ENCODE assay signal across 8 cellular contexts in genomic region chr9:77751341-77752091, GRCh38.
DNase-seq lines count a peak whose midpoint lies in the region; ATAC-seq and TF ChIP-seq lines count a peak whose summit lies in the region.

No MANE protein-coding gene starts in this region.

- H3K79me2 ChIP-seq in HCT116 (ENCODE audit: insufficient read depth, low read length), result no peaks in the 10 kb centered on the region

- no TSS peak for BruUV-seq in HCT116 (replicated peaks; lab: Mats Ljungman, UMichigan)

- POLR2A ChIA-PET in HCT116 (lab: Charles Lee), result no interaction called here

- no peaks in the 10 kb centered on the region for H3K9me2 ChIP-seq in HCT116 (ENCODE audit: insufficient read depth)

- no peak overlapping the region for H3K27ac ChIP-seq in HCT116 (ENCODE audit: low read depth, low read length)

- H3K9me3 ChIP-seq in HCT116 (ENCODE audit: control insufficient read depth in 1 of 2, insufficient read depth in 1 of 2, low read depth in 1 of 2, low read length in 2 of 2), result no peaks in the 10 kb centered on the region

- DNase-seq in COR-L47 (lab: John Stamatoyannopoulos, UW) (peak; percentile 72), HCT116 (ENCODE audit: low read depth, low spot score) (peak; percentile 12), NCI-H69 (lab: John Stamatoyannopoulos, UW) (peak; percentile 88), astrocyte of the cerebellum (ENCODE audit: low read depth) (peak; percentile 81), iris pigment epithelial cell (ENCODE audit: low read depth) (peak; percentile 87)
- peak; percentile 17 for DNase-seq in stimulated activated naive CD8-positive, alpha-beta T cell treated with anti-CD3 and anti-CD28 coated beads, Interleukin-15, Interleukin-2, amounts not matched to agents 100 U/mL and 50 U/mL, for 24 hours

- RAD21 ChIA-PET in HCT116 (lab: Charles Lee; ENCODE audit: low non-redundant PET in 1 of 2, low total read pairs in 2 of 2, uncharacterized antibody in 2 of 2, unreplicated experiment in 2 of 2), result interaction anchor here in 1 of 2 experiments (0.9 kb wide), 1 partner anchor 318 kb away, joined by 5 read pairs; no protein-coding TSS in a partner anchor

- no peak for TF ChIP-seq POLR2A in HCT116 (IDR thresholded peaks at IDR 0.05; ENCODE audit: borderline replicate concordance, extremely low read depth, insufficient read depth, insufficient read length)

- H4K20me1 ChIP-seq in HCT116 (ENCODE audit: insufficient read depth), result no peaks in the 10 kb centered on the region

- peak; percentile 39 to 62 (median 46); a peak in 4 of 6 replicates for TF ChIP-seq CTCF in HCT116 (IDR thresholded peaks at IDR 0.05 in 2 of 3, conservative IDR thresholded peaks at IDR 0.05 in 1 of 3; ENCODE audit: borderline replicate concordance in 1 of 3, insufficient read depth in 1 of 3, low read depth in 2 of 3, low read length in 2 of 3)
- peak; percentile 45 for TF ChIP-seq CTCF in astrocyte of the cerebellum (IDR thresholded peaks at IDR 0.05; ENCODE audit: low read depth, low read length, missing control alignments)

- in situ Hi-C loops in astrocyte of the cerebellum (cut with HindIII; ENCODE audit: low sequenced_read_pairs), result no loop called here

- intact Hi-C loops in HCT116 (cut with micrococcal nuclease), result loop anchor here (1.0 to 5.0 kb wide), 3 partner anchors 297 to 584 kb away; no protein-coding TSS in a partner anchor

- no peak overlapping the region for H2AFZ ChIP-seq in HCT116 (ENCODE audit: low read depth, low read length, poor library complexity, severe bottlenecking)

- no peaks in the 10 kb centered on the region for H3K27me3 ChIP-seq in HCT116 (ENCODE audit: insufficient read depth, low read length)

- H3K4me1 ChIP-seq in HCT116 (ENCODE audit: control insufficient read depth in 1 of 2, insufficient read depth in 2 of 2, low read length in 2 of 2), result no peaks in the 10 kb centered on the region

- TF ChIP-seq RAD21 in HCT116 (IDR thresholded peaks at IDR 0.05; ENCODE audit: low read depth), result peak; percentile 66

- ATAC-seq in HCT116, result peak; percentile 72
- ATAC-seq in stimulated activated naive CD8-positive, alpha-beta T cell treated with anti-CD3 and anti-CD28 coated beads, Interleukin-15, Interleukin-2, amounts not matched to agents 100 U/mL and 50 U/mL, for 24 hours, result no peak
- ATAC-seq in HG03095 (IDR thresholded peaks at IDR 0.05; ENCODE audit: unreplicated experiment), result no peak
- no peak for ATAC-seq in HG03342 (IDR thresholded peaks at IDR 0.05; ENCODE audit: unreplicated experiment)

- no peak overlapping the region for H3K4me2 ChIP-seq in HCT116 (ENCODE audit: low read length)

- CTCF ChIA-PET in HCT116 (lab: Charles Lee), result interaction anchor here (0.6 to 2.5 kb wide), 13 partner anchors 11 to 584 kb away, joined by 3 to 20 read pairs (median 4); no protein-coding TSS in a partner anchor

- no peak overlapping the region for H3K4me3 ChIP-seq in HCT116 (replicated peaks in 1 of 2; ENCODE audit: low read depth in 1 of 2, low read length in 2 of 2)
- no peak overlapping the region for H3K4me3 ChIP-seq in astrocyte of the cerebellum (ENCODE audit: low read depth, low read length)

- H3K9ac ChIP-seq in HCT116 (ENCODE audit: low read length), result no peak overlapping the region

- no peaks in the 10 kb centered on the region for H3K36me3 ChIP-seq in HCT116 (ENCODE audit: control insufficient read depth in 1 of 2, insufficient read depth in 2 of 2, low read length in 2 of 2)

TF ChIP-seq in HCT116, 20 proteins besides CTCF, POLR2A, EP300 and RAD21:
- TF ChIP-seq CEBPB (IDR thresholded peaks at IDR 0.05; ENCODE audit: low read depth) (no peak), EGR1 (IDR thresholded peaks at IDR 0.05; ENCODE audit: low read depth) (no peak), EZH2phosphoT487 (IDR thresholded peaks at IDR 0.05; ENCODE audit: borderline replicate concordance) (no peak), ELF1 (IDR thresholded peaks at IDR 0.05; ENCODE audit: borderline replicate concordance, low read depth) (no peak), ATF3 (IDR thresholded peaks at IDR 0.05) (no peak), EZH2 (IDR thresholded peaks at IDR 0.05) (no peak), POLR2AphosphoS5 (IDR thresholded peaks at IDR 0.05; ENCODE audit: low read depth, low read length) (no peak), SIN3A (IDR thresholded peaks at IDR 0.05; ENCODE audit: low read depth) (no peak), JUND (IDR thresholded peaks at IDR 0.05) (no peak), FOSL1 (IDR thresholded peaks at IDR 0.05; ENCODE audit: low read depth) (no peak), CBX3 (IDR thresholded peaks at IDR 0.05; ENCODE audit: low read depth) (no peak), SP1 (IDR thresholded peaks at IDR 0.05; ENCODE audit: low read depth) (no peak), TCF7L2 (IDR thresholded peaks at IDR 0.05; ENCODE audit: borderline replicate concordance, extremely low read depth, insufficient read depth, insufficient read length) (no peak), SRF (IDR thresholded peaks at IDR 0.05; ENCODE audit: low read depth) (no peak), YY1 (IDR thresholded peaks at IDR 0.05; ENCODE audit: extremely low read depth, insufficient replicate concordance, low read depth, low read length) (no peak), ZNF274 (IDR thresholded peaks at IDR 0.05; ENCODE audit: low read depth, low read length) (no peak), MAX (IDR thresholded peaks at IDR 0.05) (no peak)

Comparison
In these comparisons a context has a peak if more than half of its experiments do, and no peak if none do; other contexts are left out.
1. DNase-seq: peak in every context shown above with its lines; median percentile 88 in NCI-H69; 87 in iris pigment epithelial cell; 81 in astrocyte of the cerebellum; 72 in COR-L47; 17 in stimulated activated naive CD8-positive, alpha-beta T cell treated with anti-CD3 and anti-CD28 coated beads, Interleukin-15, Interleukin-2, amounts not matched to agents 100 U/mL and 50 U/mL, for 24 hours; 12 in HCT116.